21 cellular contexts compared by ENCODE assay signal in genomic region chr10:93206652-93207051, GRCh38.
DNase-seq lines count a peak whose midpoint lies in the region; ATAC-seq and TF ChIP-seq lines count a peak whose summit lies in the region.
"Had no signal": no experiment of that assay in that cellular context is flagged by ENCODE, and none has a peak within 500 bp of the region (broad histone marks: within the 10 kb centered on the region; RNA-seq: fewer than 3 reads in every experiment).

No MANE protein-coding gene starts in this region.

- intact Hi-C loops in Caco-2 (cut with micrococcal nuclease; ENCODE audit: unreplicated experiment): no loop called here

- no peak for ATAC-seq in GM18519 (IDR thresholded peaks at IDR 0.05; ENCODE audit: low FRiP score, unreplicated experiment)
- ATAC-seq: esophagus mucosa, gastroesophageal sphincter, Right ventricle myocardium inferior had no signal

- no peak overlapping the region for H3K27ac ChIP-seq in endodermal cell (ENCODE audit: low read depth, low read length)
- H3K27ac ChIP-seq: BLaER1, gastroesophageal sphincter, neutrophil, prostate gland had no signal

- H3K4me3 Mint-ChIP-seq in Caco-2 (ENCODE audit: unreplicated experiment): no peak overlapping the region
- H3K4me3 Mint-ChIP-seq in HFFc6: no peak overlapping the region
- H3K4me3 Mint-ChIP-seq in endodermal cell: no peak overlapping the region
- no peak overlapping the region for H3K4me3 Mint-ChIP-seq in nephron progenitor cell
- no peak overlapping the region for H3K4me3 Mint-ChIP-seq in T-helper 2 cell treated with Interferon-gamma antibody and Interleukin-4, amounts not matched to agents 5 μg/mL and 100 μg/mL, for 36 hours
- H3K4me3 Mint-ChIP-seq: activated naive CD8-positive, alpha-beta T cell had no signal

- no peak overlapping the region for H3K9ac ChIP-seq in endodermal cell (ENCODE audit: extremely low read depth, low read length, poor library complexity, severe bottlenecking)
- H3K9ac ChIP-seq: BLaER1 had no signal

- H3K9me3 Mint-ChIP-seq in Caco-2 (ENCODE audit: unreplicated experiment) (no peaks in the 10 kb centered on the region), HFFc6 (no peaks in the 10 kb centered on the region), endodermal cell (no peaks in the 10 kb centered on the region), nephron progenitor cell (no peaks in the 10 kb centered on the region)
- no peaks in the 10 kb centered on the region for H3K9me3 Mint-ChIP-seq in T-helper 2 cell treated with Interferon-gamma antibody and Interleukin-4, amounts not matched to agents 5 μg/mL and 100 μg/mL, for 36 hours

- DNase-seq in Caco-2 (peak; percentile 47 to 49), HFFc6 (no peak), endodermal cell (peak; percentile 88), nephron progenitor cell (peak; percentile 14), dermis blood vessel endothelial cell (no peak)
- no peak for DNase-seq in T-helper 2 cell treated with Interferon-gamma antibody and Interleukin-4, amounts not matched to agents 5 μg/mL and 100 μg/mL, for 36 hours (ENCODE audit: low spot score)
- DNase-seq in NK-92 treated with Interleukin-12 subunit alpha and Interleukin-12 subunit beta, amount 100 ng/mL, for 24 hours (lab: John Stamatoyannopoulos, UW): no peak
- DNase-seq: activated CD8-positive, alpha-beta memory T cell treated with anti-CD3 and anti-CD28 coated beads, Interleukin-2, amount 50 U/mL, for 48 hours; Calu3; cerebellar nuclear complex; hypothalamus; NCI-H774; T1000 had no signal

- H3K36me3 Mint-ChIP-seq in Caco-2 (ENCODE audit: insufficient read depth, unreplicated experiment) (no peaks in the 10 kb centered on the region), HFFc6 (ENCODE audit: low read depth) (no peaks in the 10 kb centered on the region), endodermal cell (ENCODE audit: low read depth) (no peaks in the 10 kb centered on the region), nephron progenitor cell (ENCODE audit: low read depth) (no peaks in the 10 kb centered on the region)
- no peaks in the 10 kb centered on the region for H3K36me3 Mint-ChIP-seq in T-helper 2 cell treated with Interferon-gamma antibody and Interleukin-4, amounts not matched to agents 5 μg/mL and 100 μg/mL, for 36 hours (ENCODE audit: low read depth)
- H3K36me3 Mint-ChIP-seq: activated naive CD8-positive, alpha-beta T cell had no signal

- TF ChIP-seq CTCF in Caco-2 (IDR thresholded peaks at IDR 0.05; ENCODE audit: insufficient read depth in 1 of 2, low read depth in 1 of 2, low read length in 1 of 2, severe bottlenecking in 1 of 2, unreplicated experiment in 1 of 2) (peak; percentile 20 to 24), HFFc6 (IDR thresholded peaks at IDR 0.05) (peak; percentile 19; the same call in 1 of the 2 replicates), endodermal cell (conservative IDR thresholded peaks at IDR 0.05) (peak; percentile 54), nephron progenitor cell (IDR thresholded peaks at IDR 0.05) (no peak)

- no peak overlapping the region for H3K4me3 ChIP-seq in Caco-2 (ENCODE audit: low read depth, low read length)
- H3K4me3 ChIP-seq in endodermal cell (ENCODE audit: low read length): no peak overlapping the region
- H3K4me3 ChIP-seq: BLaER1, gastroesophageal sphincter, prostate gland had no signal

- WGBS in endodermal cell (ENCODE audit: insufficient coverage in 1 of 2, insufficient read length in 1 of 2), 2 experiments: 66 to 79% methylated on average over 6 to 7 of the region's 7 CpGs

- H3K4me1 ChIP-seq in Caco-2 (no peaks in the 10 kb centered on the region), endodermal cell (ENCODE audit: control insufficient read depth, insufficient read depth, low read length) (no peaks in the 10 kb centered on the region)
- H3K4me1 ChIP-seq: gastroesophageal sphincter, prostate gland had no signal

- H3K9me3 ChIP-seq in Caco-2 (no peaks in the 10 kb centered on the region), endodermal cell (ENCODE audit: control insufficient read depth, low read length) (no peaks in the 10 kb centered on the region)
- H3K9me3 ChIP-seq: BLaER1, gastroesophageal sphincter, neutrophil, prostate gland had no signal

- H3K36me3 ChIP-seq in Caco-2 (ENCODE audit: control insufficient read depth, insufficient read depth, low read length) (no peaks in the 10 kb centered on the region), endodermal cell (ENCODE audit: control insufficient read depth, insufficient read depth, low read length) (no peaks in the 10 kb centered on the region)
- H3K36me3 ChIP-seq: BLaER1, gastroesophageal sphincter, neutrophil, prostate gland had no signal

- no TSS peak for BruUV-seq in Caco-2 (replicated peaks; lab: Mats Ljungman, UMichigan)

- CTCF ChIA-PET in Caco-2 (lab: Charles Lee): no interaction called here

- H3K4me1 Mint-ChIP-seq in Caco-2 (ENCODE audit: low read depth, unreplicated experiment) (no peaks in the 10 kb centered on the region), HFFc6 (ENCODE audit: low read depth) (peaks cover 8% of the 10 kb centered on the region), endodermal cell (peaks cover 7% of the 10 kb centered on the region), nephron progenitor cell (peaks cover 20% of the 10 kb centered on the region)
- H3K4me1 Mint-ChIP-seq in T-helper 2 cell treated with Interferon-gamma antibody and Interleukin-4, amounts not matched to agents 5 μg/mL and 100 μg/mL, for 36 hours (ENCODE audit: low read depth): no peaks in the 10 kb centered on the region

- POLR2A ChIA-PET in Caco-2 (lab: Charles Lee): no interaction called here

- H3K27me3 Mint-ChIP-seq in Caco-2 (ENCODE audit: insufficient read depth, unreplicated experiment) (no peaks in the 10 kb centered on the region), HFFc6 (ENCODE audit: insufficient read depth) (peaks cover 18% of the 10 kb centered on the region), endodermal cell (ENCODE audit: insufficient read depth) (no peaks in the 10 kb centered on the region), nephron progenitor cell (ENCODE audit: low read depth, poor library complexity) (no peaks in the 10 kb centered on the region)
- peaks cover 7% of the 10 kb centered on the region for H3K27me3 Mint-ChIP-seq in T-helper 2 cell treated with Interferon-gamma antibody and Interleukin-4, amounts not matched to agents 5 μg/mL and 100 μg/mL, for 36 hours (ENCODE audit: low read depth)
- H3K27me3 Mint-ChIP-seq: activated naive CD8-positive, alpha-beta T cell had no signal

- no peak overlapping the region for H3K27ac Mint-ChIP-seq in Caco-2 (ENCODE audit: unreplicated experiment)
- H3K27ac Mint-ChIP-seq in HFFc6: no peak overlapping the region
- H3K27ac Mint-ChIP-seq in endodermal cell: no peak overlapping the region
- H3K27ac Mint-ChIP-seq in nephron progenitor cell: peak overlapping the region; percentile 36
- no peak overlapping the region for H3K27ac Mint-ChIP-seq in T-helper 2 cell treated with Interferon-gamma antibody and Interleukin-4, amounts not matched to agents 5 μg/mL and 100 μg/mL, for 36 hours
- H3K27ac Mint-ChIP-seq: activated naive CD8-positive, alpha-beta T cell had no signal

- H3K27me3 ChIP-seq in Caco-2 (replicated peaks; ENCODE audit: control insufficient read depth, insufficient read depth, low read length): no peaks in the 10 kb centered on the region
- no peaks in the 10 kb centered on the region for H3K27me3 ChIP-seq in endodermal cell (ENCODE audit: control insufficient read depth, insufficient read depth, low read length, poor library complexity, severe bottlenecking)
- H3K27me3 ChIP-seq: BLaER1, gastroesophageal sphincter, neutrophil had no signal

Comparison
In these comparisons a context has a peak if more than half of its experiments do, and no peak if none do; other contexts are left out.
1. DNase-seq: peak in Caco-2 (2 of 2), endodermal cell (single experiment) and nephron progenitor cell (single experiment); none in HFFc6 (single experiment), T-helper 2 cell treated with Interferon-gamma antibody and Interleukin-4, amounts not matched to agents 5 μg/mL and 100 μg/mL, for 36 hours (single experiment), dermis blood vessel endothelial cell (single experiment) and NK-92 treated with Interleukin-12 subunit alpha and Interleukin-12 subunit beta, amount 100 ng/mL, for 24 hours (single experiment).